In the genomic region with DNA sequence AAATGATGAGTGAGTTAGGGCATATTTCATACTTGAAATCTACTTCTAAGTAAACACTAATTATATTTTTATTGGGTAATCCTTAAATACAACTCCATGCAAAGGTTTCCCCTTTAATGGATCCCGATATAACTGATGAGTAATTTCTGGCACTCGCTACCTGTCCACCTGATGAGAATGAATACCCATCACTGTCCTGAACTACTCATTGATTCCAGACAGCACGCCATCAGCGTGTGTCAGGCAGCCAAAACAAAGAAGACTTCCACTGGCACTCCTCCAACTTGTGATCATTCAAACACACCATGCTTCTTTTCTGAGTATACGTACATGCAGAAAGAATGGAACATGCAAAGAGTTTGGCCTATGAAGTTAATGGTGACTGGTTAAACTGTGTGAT, we compare ENCODE assay signal across 27 cellular contexts.
DNase-seq lines count a peak whose midpoint lies in the region; FAIRE-seq and TF ChIP-seq lines count a peak whose summit lies in the region.
"Had no signal": no experiment of that assay in that cellular context is flagged by ENCODE, and none has a peak within 500 bp of the region (broad histone marks: within the 10 kb centered on the region; RNA-seq: fewer than 3 reads in every experiment).

No MANE protein-coding gene starts in this region.

- H3K4me2 ChIP-seq in mammary epithelial cell (ENCODE audit: insufficient read depth, low read depth, low read length), result no peak overlapping the region

- H3K36me3 ChIP-seq in mammary epithelial cell (ENCODE audit: insufficient read depth, low read length), result no peaks in the 10 kb centered on the region
- H3K36me3 ChIP-seq: left lung, Peyer's patch had no signal

- H4K20me1 ChIP-seq in mammary epithelial cell (ENCODE audit: insufficient read depth, low read length), result no peaks in the 10 kb centered on the region

- H3K9me3 Mint-ChIP-seq in mesothelial cell of epicardium, result peaks cover 19% of the 10 kb centered on the region
- H3K9me3 Mint-ChIP-seq: activated B cell treated with CpG ODN at 0.5 μM for 24 hours; activated CD4-positive, alpha-beta memory T cell treated with anti-CD3 and anti-CD28 coated beads, Interleukin-2, amount 10 ng/mL, durations not matched to agents 7 days and 5 days; CD4-positive, CD25-positive, alpha-beta regulatory T cell had no signal

- no peaks in the 10 kb centered on the region for H3K27me3 Mint-ChIP-seq in mesothelial cell of epicardium (ENCODE audit: low read depth)
- H3K27me3 Mint-ChIP-seq: activated B cell treated with CpG ODN at 0.5 μM for 24 hours; activated CD4-positive, alpha-beta memory T cell treated with anti-CD3 and anti-CD28 coated beads, Interleukin-2, amount 10 ng/mL, durations not matched to agents 7 days and 5 days; CD4-positive, CD25-positive, alpha-beta regulatory T cell had no signal

- H3K79me2 ChIP-seq in mammary epithelial cell (ENCODE audit: insufficient read depth, low read length), result no peaks in the 10 kb centered on the region

- intact Hi-C loops in mammary epithelial cell (cut with micrococcal nuclease), result loop anchor here (10.0 kb wide), 1 partner anchor 94 kb away; no protein-coding TSS in a partner anchor

- CTCF ChIA-PET in mammary epithelial cell (lab: Charles Lee; ENCODE audit: low non-redundant PET), result no interaction called here

- H3K36me3 Mint-ChIP-seq in mesothelial cell of epicardium, result no peaks in the 10 kb centered on the region
- H3K36me3 Mint-ChIP-seq: CD4-positive, CD25-positive, alpha-beta regulatory T cell had no signal

- 26% methylated on average over 5 of the region's 5 CpGs for WGBS in mammary epithelial cell (ENCODE audit: low coverage, missing lambda C conversion rate)

- H3K4me1 ChIP-seq in mammary epithelial cell (ENCODE audit: insufficient read depth, low read length), result no peaks in the 10 kb centered on the region
- H3K4me1 ChIP-seq: esophagus muscularis mucosa, left lung, Peyer's patch, psoas muscle, thyroid gland had no signal

- no TSS peak for BruUV-seq in mammary epithelial cell (replicated peaks; lab: Mats Ljungman, UMichigan)

- in situ Hi-C loops in mammary epithelial cell (cut with MboI; ENCODE audit: low sequenced_read_pairs in 2 of 2), result no loop called here

- H3K4me1 Mint-ChIP-seq in mesothelial cell of epicardium, result peaks cover 21% of the 10 kb centered on the region
- H3K4me1 Mint-ChIP-seq: activated B cell treated with CpG ODN at 0.5 μM for 24 hours; activated CD4-positive, alpha-beta memory T cell treated with anti-CD3 and anti-CD28 coated beads, Interleukin-2, amount 10 ng/mL, durations not matched to agents 7 days and 5 days; CD4-positive, CD25-positive, alpha-beta regulatory T cell had no signal

- no peak overlapping the region for H3K9ac ChIP-seq in mammary epithelial cell (ENCODE audit: insufficient read depth, low read length)
- H3K9ac ChIP-seq: GM23248 had no signal

- no peak overlapping the region for H2AFZ ChIP-seq in mammary epithelial cell (ENCODE audit: low read depth, low read length)
- H2AFZ ChIP-seq: GM23248 had no signal

- peak overlapping the region; percentile 49 for H3K27ac Mint-ChIP-seq in mesothelial cell of epicardium
- H3K27ac Mint-ChIP-seq: activated B cell treated with CpG ODN at 0.5 μM for 24 hours; activated CD4-positive, alpha-beta memory T cell treated with anti-CD3 and anti-CD28 coated beads, Interleukin-2, amount 10 ng/mL, durations not matched to agents 7 days and 5 days; CD4-positive, CD25-positive, alpha-beta regulatory T cell had no signal

- H3K27ac ChIP-seq in mammary epithelial cell (ENCODE audit: insufficient read depth, low read depth, low read length), result no peak overlapping the region
- H3K27ac ChIP-seq: esophagus muscularis mucosa, GM23248, left lung, Peyer's patch, psoas muscle, SK-N-MC, skin epidermis, thyroid gland had no signal

- TF ChIP-seq CTCF in mammary epithelial cell (conservative IDR thresholded peaks at IDR 0.05 in 1 of 2, IDR thresholded peaks at IDR 0.05 in 1 of 2; ENCODE audit: extremely low read depth in 1 of 2, insufficient read depth in 1 of 2, low read depth in 1 of 2, low read length in 2 of 2), result no peak
- no peak for TF ChIP-seq CTCF in mesothelial cell of epicardium (IDR thresholded peaks at IDR 0.05; ENCODE audit: unreplicated experiment)

- H3K4me3 Mint-ChIP-seq in mesothelial cell of epicardium, result no peak overlapping the region
- H3K4me3 Mint-ChIP-seq: activated B cell treated with CpG ODN at 0.5 μM for 24 hours; activated CD4-positive, alpha-beta memory T cell treated with anti-CD3 and anti-CD28 coated beads, Interleukin-2, amount 10 ng/mL, durations not matched to agents 7 days and 5 days; CD4-positive, CD25-positive, alpha-beta regulatory T cell had no signal

- H3K4me3 ChIP-seq in mammary epithelial cell (replicated peaks in 1 of 3; ENCODE audit: insufficient read depth in 1 of 3, low read depth in 2 of 3, low read length in 3 of 3), result no peak overlapping the region
- H3K4me3 ChIP-seq: esophagus muscularis mucosa, GM12878, GM23248, left lung, Peyer's patch, psoas muscle, SK-N-MC, skin epidermis, thyroid gland had no signal

- DNase-seq in NCI-H1092 treated with DMSO at 0.1 percent for 48 hours (lab: John Stamatoyannopoulos, UW) (peak; percentile 61), NCI-H2196 treated with DMSO at 0.1 percent for 48 hours (lab: John Stamatoyannopoulos, UW; ENCODE audit: unreplicated experiment) (peak; percentile 1), mammary epithelial cell (peak; percentile 67), mesothelial cell of epicardium (ENCODE audit: low spot score in 2 of 2, unreplicated experiment in 2 of 2) (no peak), SIG-M5 (lab: John Stamatoyannopoulos, UW) (no peak), cerebellum (ENCODE audit: low spot score) (no peak), RCC 7860 (ENCODE audit: low spot score) (no peak)
- DNase-seq: activated B cell treated with CpG ODN at 0.5 μM for 24 hours; activated CD4-positive, alpha-beta memory T cell treated with anti-CD3 and anti-CD28 coated beads, Interleukin-2, amount 10 ng/mL, durations not matched to agents 7 days and 5 days; activated gamma-delta T cell treated with Interleukin-2 at 50 U/mL for 16 hours; activated T-cell treated with anti-CD3 and anti-CD28 coated beads for 4 hours; amniotic stem cell; caudate nucleus; CD4-positive, CD25-positive, alpha-beta regulatory T cell; effector CD8-positive, alpha-beta T cell; GM23248; left lung; NCI-H2107; Peyer's patch; psoas muscle; stimulated activated CD4-positive, alpha-beta T cell treated with anti-CD3 and anti-CD28 coated beads, Interleukin-2, amount 100 ng/mL, for 48 hours; stimulated activated naive CD8-positive, alpha-beta T cell treated with anti-CD3 and anti-CD28 coated beads, Interleukin-15, Interleukin-2, amounts not matched to agents 100 U/mL and 50 U/mL, for 24 hours; thyroid gland had no signal

- no peak for FAIRE-seq in RCC 7860 (lab: Jason Lieb, UNC)
- FAIRE-seq: GM12878 had no signal

- dilution Hi-C loops in mammary epithelial cell (cut with HindIII; ENCODE audit: low sequenced_read_pairs), result no loop called here

- no peaks in the 10 kb centered on the region for H3K9me3 ChIP-seq in mammary epithelial cell (replicated peaks; ENCODE audit: insufficient read depth, low read length)
- H3K9me3 ChIP-seq: esophagus muscularis mucosa, left lung, Peyer's patch, psoas muscle, thyroid gland had no signal

- H3K27me3 ChIP-seq in mammary epithelial cell (ENCODE audit: insufficient read depth, low read length), result no peaks in the 10 kb centered on the region
- H3K27me3 ChIP-seq: esophagus muscularis mucosa, left lung, Peyer's patch, thyroid gland had no signal

Comparison
In these comparisons a context has a peak if more than half of its experiments do, and no peak if none do; other contexts are left out.
1. DNase-seq: peak in NCI-H1092 treated with DMSO at 0.1 percent for 48 hours (single experiment), NCI-H2196 treated with DMSO at 0.1 percent for 48 hours (single experiment) and mammary epithelial cell (single experiment); none in mesothelial cell of epicardium (0 of 2), SIG-M5 (single experiment), cerebellum (single experiment) and RCC 7860 (single experiment).